16 cellular contexts compared by ENCODE assay signal in genomic region chr18:38256366-38256765, GRCh38.
"Had no signal": no experiment of that assay in that cellular context is flagged by ENCODE, and none has a peak within 500 bp of the region (broad histone marks: within the 10 kb centered on the region; RNA-seq: fewer than 3 reads in every experiment).

No MANE protein-coding gene starts in this region.

- H3K4me3 ChIP-seq: esophagus squamous epithelium, heart left ventricle, pancreas, upper lobe of left lung had no signal

- H3K4me1 ChIP-seq: esophagus squamous epithelium, heart left ventricle, pancreas had no signal

- H3K27me3 ChIP-seq: esophagus squamous epithelium, heart left ventricle, pancreas, upper lobe of left lung had no signal

- H3K9me3 ChIP-seq: esophagus squamous epithelium, heart left ventricle, pancreas, upper lobe of left lung had no signal

- ATAC-seq: activated CD8-positive, alpha-beta memory T cell treated with anti-CD3 and anti-CD28 coated beads, Interleukin-2, amount 10 ng/mL, durations not matched to agents 7 days and 5 days; activated naive CD4-positive, alpha-beta T cell treated with anti-CD3 and anti-CD28 coated beads, Interleukin-2, amount 50 U/mL, for 72 hours; activated T-cell treated with anti-CD3 and anti-CD28 coated beads, Interleukin-2, amount 50 U/mL, for 4 hours; heart left ventricle; pancreas had no signal

- DNase-seq: activated CD4-positive, alpha-beta T cell treated with anti-CD3 and anti-CD28 coated beads, Interleukin-2, amount 50 U/mL, for 48 hours; activated CD4-positive, CD25-positive, alpha-beta regulatory T cell treated with anti-CD3 and anti-CD28 coated beads, Interleukin-2, amount 50 U/mL, for 72 hours; activated CD8-positive, alpha-beta memory T cell treated with anti-CD3 and anti-CD28 coated beads, Interleukin-2, amount 10 ng/mL, durations not matched to agents 7 days and 5 days; activated effector memory CD4-positive, alpha-beta T cell treated with anti-CD3 and anti-CD28 coated beads, Interleukin-2, amount 50 U/mL, for 16 hours; activated T-cell treated with anti-CD3 and anti-CD28 coated beads, Interleukin-2, amount 50 U/mL, for 4 hours; amniotic stem cell; esophagus squamous epithelium; foreskin fibroblast; heart left ventricle; naive B cell; pancreas; retina; stimulated activated CD4-positive, alpha-beta T cell treated with anti-CD3 and anti-CD28 coated beads, Interleukin-15, amount 100 ng/mL, for 24 hours; stimulated activated CD4-positive, alpha-beta T cell treated with anti-CD3 and anti-CD28 coated beads, Interleukin-4, amount 100 ng/mL, for 24 hours; upper lobe of left lung had no signal

- H3K27ac ChIP-seq: esophagus squamous epithelium, heart left ventricle, pancreas, upper lobe of left lung had no signal

- H3K36me3 ChIP-seq: esophagus squamous epithelium, heart left ventricle, pancreas, upper lobe of left lung had no signal
